In genomic region chr9:36142510-36143161, GRCh38 we compare ENCODE assay signal across 1 cellular context.
TF ChIP-seq lines count a peak whose summit lies in the region.

No MANE protein-coding gene starts in this region.

TF ChIP-seq in HepG2, 621 proteins besides CTCF, POLR2A, EP300 and RAD21:
- TF ChIP-seq RARA (CRISPR knock-in tag; IDR thresholded peaks at IDR 0.05) (no peak), ZNF891 (CRISPR knock-in tag; IDR thresholded peaks at IDR 0.05) (peak; percentile 6; the same call in 1 of the 2 replicates), ATF6 (CRISPR knock-in tag; conservative IDR thresholded peaks at IDR 0.05) (no peak)
